In the genomic region with DNA sequence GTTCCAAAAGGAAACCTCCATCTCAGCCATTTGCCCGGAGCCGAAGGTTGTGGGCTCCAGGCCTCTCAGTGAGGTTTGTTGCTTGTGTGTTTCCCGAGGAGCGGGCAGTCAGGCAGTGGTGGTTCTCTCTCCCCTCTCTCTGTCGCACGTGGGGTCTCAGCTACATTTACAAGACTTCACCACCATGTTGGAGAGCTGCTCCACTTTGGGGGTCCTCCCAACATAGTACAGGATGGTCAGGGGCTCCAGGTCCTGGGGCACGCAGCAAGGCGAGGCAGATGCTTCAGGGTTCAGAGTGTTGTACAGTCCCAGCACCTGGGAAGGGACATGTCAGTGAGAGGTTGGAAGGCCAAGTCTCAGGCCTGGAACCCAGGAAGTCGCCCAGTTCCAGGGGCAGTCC, we compare ENCODE assay signal across 24 cellular contexts. TPM values are rescaled to one million over a fixed set of nuclear protein-coding genes. Genes with fewer than 3 reads are reported as not detected.
DNase-seq lines count a peak whose midpoint lies in the region; ATAC-seq and TF ChIP-seq lines count a peak whose summit lies in the region.
"Had no signal": no experiment of that assay in that cellular context is flagged by ENCODE, and none has a peak within 500 bp of the region (broad histone marks: within the 10 kb centered on the region; RNA-seq: fewer than 3 reads in every experiment).

No MANE protein-coding gene starts in this region.

- H3K4me1 ChIP-seq in mesenchymal stem cell (ENCODE audit: control insufficient read depth, insufficient read depth, low read depth, low read length), result peaks cover 2% of the 10 kb centered on the region
- H3K4me1 ChIP-seq in CD8-positive, alpha-beta T cell (ENCODE audit: insufficient read depth, low read length), result no peaks in the 10 kb centered on the region
- H3K4me1 ChIP-seq: SJSA1 had no signal

- no peak overlapping the region for H3K9ac ChIP-seq in mesenchymal stem cell (ENCODE audit: low read length)

- no peak overlapping the region for H3K4me2 ChIP-seq in mesenchymal stem cell (ENCODE audit: low read length, poor library complexity, severe bottlenecking)

- H3K14ac ChIP-seq in mesenchymal stem cell (ENCODE audit: low read length in 2 of 2), result no peak overlapping the region

- H3K4me1 Mint-ChIP-seq in activated CD8-positive, alpha-beta memory T cell treated with anti-CD3 and anti-CD28 coated beads, Interleukin-2, amount 10 ng/mL, durations not matched to agents 7 days and 5 days, result no peaks in the 10 kb centered on the region
- H3K4me1 Mint-ChIP-seq in activated B cell treated with CpG ODN at 0.5 μM for 24 hours, result peaks cover 51% of the 10 kb centered on the region
- no peaks in the 10 kb centered on the region for H3K4me1 Mint-ChIP-seq in CD8-positive, alpha-beta T cell (ENCODE audit: low read depth)

- no peak for TF ChIP-seq CTCF in activated B cell treated with CpG ODN at 0.5 μM for 24 hours (IDR thresholded peaks at IDR 0.05)
- TF ChIP-seq CTCF in CD8-positive, alpha-beta T cell (IDR thresholded peaks at IDR 0.05), result no peak

- no peaks in the 10 kb centered on the region for H3K27me3 ChIP-seq in mesenchymal stem cell (ENCODE audit: control insufficient read depth in 1 of 2, insufficient read depth in 1 of 2, low read length in 2 of 2)
- no peaks in the 10 kb centered on the region for H3K27me3 ChIP-seq in CD8-positive, alpha-beta T cell (ENCODE audit: insufficient read depth, low read length)
- H3K27me3 ChIP-seq: SJSA1 had no signal

- H2AK5ac ChIP-seq in mesenchymal stem cell (ENCODE audit: low read length, severe bottlenecking), result no peak overlapping the region

- H2BK5ac ChIP-seq in mesenchymal stem cell (ENCODE audit: low read depth, low read length, poor library complexity, severe bottlenecking), result no peak overlapping the region

- intact Hi-C loops in activated B cell treated with CpG ODN at 0.5 μM for 24 hours (cut with micrococcal nuclease), result no loop called here
- intact Hi-C loops in CD8-positive, alpha-beta T cell (cut with DNase I, micrococcal nuclease), result no loop called here

- H2BK120ac ChIP-seq in mesenchymal stem cell (ENCODE audit: low read depth, low read length), result no peak overlapping the region

- ATAC-seq in activated CD8-positive, alpha-beta memory T cell treated with anti-CD3 and anti-CD28 coated beads, Interleukin-2, amount 10 ng/mL, durations not matched to agents 7 days and 5 days, result no peak
- ATAC-seq in activated B cell treated with CpG ODN at 0.5 μM for 24 hours (ENCODE audit: low read depth) (no peak), HG02970 (IDR thresholded peaks at IDR 0.05; ENCODE audit: low FRiP score, unreplicated experiment) (no peak), HG03521 (IDR thresholded peaks at IDR 0.05; ENCODE audit: unreplicated experiment) (no peak)
- ATAC-seq in CD8-positive, alpha-beta T cell, result no peak

- no peaks in the 10 kb centered on the region for H3K27me3 Mint-ChIP-seq in activated CD8-positive, alpha-beta memory T cell treated with anti-CD3 and anti-CD28 coated beads, Interleukin-2, amount 10 ng/mL, durations not matched to agents 7 days and 5 days
- H3K27me3 Mint-ChIP-seq in activated B cell treated with CpG ODN at 0.5 μM for 24 hours, result no peaks in the 10 kb centered on the region
- no peaks in the 10 kb centered on the region for H3K27me3 Mint-ChIP-seq in CD8-positive, alpha-beta T cell (ENCODE audit: low read depth)
- H3K27me3 Mint-ChIP-seq: CD4-positive, alpha-beta T cell had no signal

- peaks cover 29 to 57% of the 10 kb centered on the region in 2 experiments for H3K36me3 ChIP-seq in mesenchymal stem cell (ENCODE audit: control insufficient read depth in 1 of 2, insufficient read depth in 2 of 2, low read depth in 1 of 2, low read length in 2 of 2)
- H3K36me3 ChIP-seq in CD8-positive, alpha-beta T cell (ENCODE audit: insufficient read depth, low read length), result no peaks in the 10 kb centered on the region
- H3K36me3 ChIP-seq: SJSA1 had no signal

- 98% methylated on average over 9 of the region's 9 CpGs for WGBS in mesenchymal stem cell

- CTCF ChIA-PET in activated CD8-positive, alpha-beta memory T cell treated with anti-CD3 and anti-CD28 coated beads, Interleukin-2, amount 10 ng/mL, durations not matched to agents 7 days and 5 days (lab: Charles Lee), result interaction anchor here (1.1 kb wide), 1 partner anchor 52 kb away, joined by 3 read pairs; no protein-coding TSS in a partner anchor
- CTCF ChIA-PET in activated B cell treated with CpG ODN at 0.5 μM for 24 hours (lab: Charles Lee), result interaction anchor here (2.2 to 4.0 kb wide), 3 partner anchors 20 to 52 kb away, joined by 17 to 27 read pairs (median 23); partner anchors contain the start of gene TGFB3
- CTCF ChIA-PET in CD8-positive, alpha-beta T cell (lab: Charles Lee), result no interaction called here

- POLR2A ChIA-PET in activated B cell treated with CpG ODN at 0.5 μM for 24 hours (lab: Charles Lee), result interaction anchor here (0.5 to 1.6 kb wide), 3 partner anchors 18 to 1923 kb away, joined by 4 read pairs; no protein-coding TSS in a partner anchor
- POLR2A ChIA-PET in CD8-positive, alpha-beta T cell (lab: Charles Lee), result no interaction called here

- H3K9me3 ChIP-seq in mesenchymal stem cell (ENCODE audit: control insufficient read depth, low read length), result no peaks in the 10 kb centered on the region
- no peaks in the 10 kb centered on the region for H3K9me3 ChIP-seq in CD8-positive, alpha-beta T cell (ENCODE audit: low read length)
- H3K9me3 ChIP-seq: SJSA1 had no signal

- H2BK12ac ChIP-seq in mesenchymal stem cell (ENCODE audit: low read length in 2 of 2), result no peak overlapping the region

- no peaks in the 10 kb centered on the region for H3K9me3 Mint-ChIP-seq in activated CD8-positive, alpha-beta memory T cell treated with anti-CD3 and anti-CD28 coated beads, Interleukin-2, amount 10 ng/mL, durations not matched to agents 7 days and 5 days (ENCODE audit: low read depth)
- H3K9me3 Mint-ChIP-seq in activated B cell treated with CpG ODN at 0.5 μM for 24 hours, result no peaks in the 10 kb centered on the region
- H3K9me3 Mint-ChIP-seq in CD8-positive, alpha-beta T cell, result no peaks in the 10 kb centered on the region
- H3K9me3 Mint-ChIP-seq: CD4-positive, alpha-beta T cell had no signal

- no peak overlapping the region for H3K4me3 ChIP-seq in mesenchymal stem cell (ENCODE audit: insufficient read depth in 1 of 2, low read depth in 1 of 2, low read length in 2 of 2)
- no peak overlapping the region for H3K4me3 ChIP-seq in CD8-positive, alpha-beta T cell (ENCODE audit: low read depth, low read length)
- H3K4me3 ChIP-seq: SJSA1 had no signal

- no peak overlapping the region for H3K4me3 Mint-ChIP-seq in activated CD8-positive, alpha-beta memory T cell treated with anti-CD3 and anti-CD28 coated beads, Interleukin-2, amount 10 ng/mL, durations not matched to agents 7 days and 5 days
- no peak overlapping the region for H3K4me3 Mint-ChIP-seq in activated B cell treated with CpG ODN at 0.5 μM for 24 hours
- H3K4me3 Mint-ChIP-seq in CD8-positive, alpha-beta T cell, result no peak overlapping the region
- H3K4me3 Mint-ChIP-seq: CD4-positive, alpha-beta T cell had no signal

- H3K27ac ChIP-seq in mesenchymal stem cell (ENCODE audit: low read length, poor library complexity, severe bottlenecking), result no peak overlapping the region
- no peak overlapping the region for H3K27ac ChIP-seq in CD8-positive, alpha-beta T cell (ENCODE audit: low read depth, low read length)
- H3K27ac ChIP-seq in caudate nucleus (ENCODE audit: low read depth, low read length), result no peak overlapping the region
- H3K27ac ChIP-seq: SJSA1 had no signal

- H3K36me3 Mint-ChIP-seq in activated CD8-positive, alpha-beta memory T cell treated with anti-CD3 and anti-CD28 coated beads, Interleukin-2, amount 10 ng/mL, durations not matched to agents 7 days and 5 days, result no peaks in the 10 kb centered on the region
- peaks cover 2% of the 10 kb centered on the region for H3K36me3 Mint-ChIP-seq in activated B cell treated with CpG ODN at 0.5 μM for 24 hours (ENCODE audit: low read depth)
- H3K36me3 Mint-ChIP-seq in CD8-positive, alpha-beta T cell, result peaks cover 40% of the 10 kb centered on the region

- H3K23ac ChIP-seq in mesenchymal stem cell (ENCODE audit: low read length in 2 of 2), result no peak overlapping the region

- H4K91ac ChIP-seq in mesenchymal stem cell (ENCODE audit: low read length), result no peak overlapping the region

- no peak overlapping the region for H2BK15ac ChIP-seq in mesenchymal stem cell (ENCODE audit: low read depth, poor library complexity, severe bottlenecking)

- no peaks in the 10 kb centered on the region for H3K79me1 ChIP-seq in mesenchymal stem cell (replicated peaks; ENCODE audit: low read length, poor library complexity, severe bottlenecking)

- peak; percentile 40 for DNase-seq in activated CD8-positive, alpha-beta memory T cell treated with anti-CD3 and anti-CD28 coated beads for 24 hours
- no peak for DNase-seq in activated CD8-positive, alpha-beta memory T cell treated with anti-CD3 and anti-CD28 coated beads, Interleukin-2, amount 10 ng/mL, durations not matched to agents 7 days and 5 days
- no peak for DNase-seq in activated B cell treated with CpG ODN at 0.5 μM for 24 hours
- DNase-seq in mesenchymal stem cell, result no peak
- DNase-seq in CD8-positive, alpha-beta T cell, result no peak
- DNase-seq in caudate nucleus (lab: John Stamatoyannopoulos, UW), result no peak
- DNase-seq: 8988T; ACHN; CD4-positive, alpha-beta T cell; DMS 273 treated with DMSO at 0.1 percent for 48 hours; DMS79; GF-D8; H7; NCI-H1092; NCI-H1417 treated with DMSO at 0.1 percent for 48 hours; NCI-H1694 treated with DMSO at 0.1 percent for 48 hours; NCI-H2081; NCI-H2227 treated with DMSO at 0.1 percent for 48 hours; NCI-H526 treated with DMSO at 0.1 percent for 48 hours; Right ventricle myocardium superior; RPMI8226 had no signal

- H3K18ac ChIP-seq in mesenchymal stem cell (ENCODE audit: low read depth in 1 of 2, low read length in 2 of 2), result no peak overlapping the region

- H2AFZ ChIP-seq in mesenchymal stem cell (ENCODE audit: low read depth, low read length), result no peak overlapping the region

- peak overlapping the region; percentile 61 for H4K8ac ChIP-seq in mesenchymal stem cell (ENCODE audit: low read length)

- H3K4ac ChIP-seq in mesenchymal stem cell (ENCODE audit: low read depth in 1 of 2, low read length in 2 of 2), result no peak overlapping the region

- no peak overlapping the region for H3K27ac Mint-ChIP-seq in activated CD8-positive, alpha-beta memory T cell treated with anti-CD3 and anti-CD28 coated beads, Interleukin-2, amount 10 ng/mL, durations not matched to agents 7 days and 5 days
- peak overlapping the region; percentile 91 for H3K27ac Mint-ChIP-seq in activated B cell treated with CpG ODN at 0.5 μM for 24 hours
- no peak overlapping the region for H3K27ac Mint-ChIP-seq in CD8-positive, alpha-beta T cell
- H3K27ac Mint-ChIP-seq: CD4-positive, alpha-beta T cell had no signal

RNA-seq across cellular contexts. Expression of gene TGFB3, which starts 22.8 kb away (rescaled TPM):
- total RNA-seq in activated CD8-positive, alpha-beta memory T cell treated with anti-CD3 and anti-CD28 coated beads, Interleukin-2, amount 10 ng/mL, durations not matched to agents 7 days and 5 days, result 1 to 10 TPM; 1.4 to 2.1 TPM
- total RNA-seq in activated B cell treated with CpG ODN at 0.5 μM for 24 hours, result 3.1 and 4.4 TPM in 2 replicates
- 2.1 TPM for polyA plus RNA-seq in mesenchymal stem cell (2013, experiment 1 of 2)
- polyA plus RNA-seq in mesenchymal stem cell (2013, experiment 2 of 2), result 1.8 TPM
- total RNA-seq in CD8-positive, alpha-beta T cell, result 1 to 10 TPM; 6.9 TPM

RNA-seq across cellular contexts. Expression of gene IFT43, which starts 26.5 kb away (rescaled TPM):
- 1 to 10 TPM; 5.5 to 6.0 TPM for total RNA-seq in activated CD8-positive, alpha-beta memory T cell treated with anti-CD3 and anti-CD28 coated beads, Interleukin-2, amount 10 ng/mL, durations not matched to agents 7 days and 5 days
- 13.4 and 15.8 TPM in 2 replicates for total RNA-seq in activated B cell treated with CpG ODN at 0.5 μM for 24 hours
- polyA plus RNA-seq in mesenchymal stem cell (2013, experiment 1 of 2), result 19.5 TPM
- polyA plus RNA-seq in mesenchymal stem cell (2013, experiment 2 of 2), result 17.7 TPM
- 1 to 10 TPM; 9.0 to 10.0 TPM for total RNA-seq in CD8-positive, alpha-beta T cell
